ENCODE assay signal across 1 cellular context in the genomic region with DNA sequence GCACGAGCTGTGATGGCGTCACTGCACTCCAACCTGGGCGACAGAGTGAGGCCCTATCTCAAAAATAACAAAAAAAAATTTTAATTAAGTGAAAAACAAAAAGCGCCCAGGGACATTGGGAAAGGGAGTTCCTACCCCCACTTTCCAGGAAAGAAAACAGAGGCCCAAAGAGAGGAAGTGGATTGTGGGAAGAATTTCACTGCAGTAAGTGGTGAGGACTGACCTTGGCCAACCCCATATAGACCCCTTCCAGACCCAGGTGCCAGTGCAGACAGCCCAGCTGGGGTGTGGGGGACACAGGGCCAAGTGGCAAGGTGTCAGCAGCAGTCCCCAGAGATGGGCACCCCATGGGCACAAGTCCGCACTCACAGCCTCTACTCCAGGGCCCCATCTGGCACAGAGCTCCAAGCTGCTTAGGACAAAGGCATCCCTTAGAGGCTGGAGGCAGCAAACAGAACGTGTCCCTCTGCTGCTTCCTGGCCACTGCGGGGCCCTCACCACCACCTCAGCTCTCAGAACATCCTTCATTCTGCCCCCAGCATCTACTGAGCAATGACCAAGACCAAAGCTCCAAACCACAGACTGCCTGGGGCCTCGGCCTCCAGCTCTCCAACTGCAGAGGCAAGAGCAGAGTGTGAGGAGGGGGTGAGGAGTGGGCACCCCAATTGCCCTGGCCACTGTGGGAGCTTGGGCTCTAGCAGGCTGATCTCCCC.
TF ChIP-seq lines count a peak whose summit lies in the region.

No MANE protein-coding gene starts in this region.

TF ChIP-seq in IMR-90, 13 proteins besides CTCF, POLR2A, EP300 and RAD21:
- TF ChIP-seq CHD1 (IDR thresholded peaks at IDR 0.05; ENCODE audit: low read depth, low read length) (no peak), RCOR1 (IDR thresholded peaks at IDR 0.05; ENCODE audit: insufficient replicate concordance, low read length) (no peak), SMC3 (IDR thresholded peaks at IDR 0.05; ENCODE audit: low read depth, low read length) (no peak), NFE2L2 (IDR thresholded peaks at IDR 0.05; ENCODE audit: low read depth, low read length) (no peak), CEBPB (IDR thresholded peaks at IDR 0.05; ENCODE audit: low read depth, low read length) (no peak), RFX5 (IDR thresholded peaks at IDR 0.05; ENCODE audit: low read depth, low read length) (no peak), MAZ (IDR thresholded peaks at IDR 0.05; ENCODE audit: borderline replicate concordance, low read depth, low read length) (no peak)
- TF ChIP-seq, protein P1, sequence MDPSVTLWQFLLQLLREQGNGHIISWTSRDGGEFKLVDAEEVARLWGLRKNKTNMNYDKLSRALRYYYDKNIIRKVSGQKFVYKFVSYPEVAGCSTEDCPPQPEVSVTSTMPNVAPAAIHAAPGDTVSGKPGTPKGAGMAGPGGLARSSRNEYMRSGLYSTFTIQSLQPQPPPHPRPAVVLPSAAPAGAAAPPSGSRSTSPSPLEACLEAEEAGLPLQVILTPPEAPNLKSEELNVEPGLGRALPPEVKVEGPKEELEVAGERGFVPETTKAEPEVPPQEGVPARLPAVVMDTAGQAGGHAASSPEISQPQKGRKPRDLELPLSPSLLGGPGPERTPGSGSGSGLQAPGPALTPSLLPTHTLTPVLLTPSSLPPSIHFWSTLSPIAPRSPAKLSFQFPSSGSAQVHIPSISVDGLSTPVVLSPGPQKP (IDR thresholded peaks at IDR 0.05; ENCODE audit: borderline replicate concordance, low read depth, low read length), result no peak
- TF ChIP-seq, protein P2, sequence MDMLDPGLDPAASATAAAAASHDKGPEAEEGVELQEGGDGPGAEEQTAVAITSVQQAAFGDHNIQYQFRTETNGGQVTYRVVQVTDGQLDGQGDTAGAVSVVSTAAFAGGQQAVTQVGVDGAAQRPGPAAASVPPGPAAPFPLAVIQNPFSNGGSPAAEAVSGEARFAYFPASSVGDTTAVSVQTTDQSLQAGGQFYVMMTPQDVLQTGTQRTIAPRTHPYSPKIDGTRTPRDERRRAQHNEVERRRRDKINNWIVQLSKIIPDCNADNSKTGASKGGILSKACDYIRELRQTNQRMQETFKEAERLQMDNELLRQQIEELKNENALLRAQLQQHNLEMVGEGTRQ (IDR thresholded peaks at IDR 0.05; ENCODE audit: low read depth, low read length), result no peak
